ENCODE assay signal across 29 cellular contexts in the genomic region with DNA sequence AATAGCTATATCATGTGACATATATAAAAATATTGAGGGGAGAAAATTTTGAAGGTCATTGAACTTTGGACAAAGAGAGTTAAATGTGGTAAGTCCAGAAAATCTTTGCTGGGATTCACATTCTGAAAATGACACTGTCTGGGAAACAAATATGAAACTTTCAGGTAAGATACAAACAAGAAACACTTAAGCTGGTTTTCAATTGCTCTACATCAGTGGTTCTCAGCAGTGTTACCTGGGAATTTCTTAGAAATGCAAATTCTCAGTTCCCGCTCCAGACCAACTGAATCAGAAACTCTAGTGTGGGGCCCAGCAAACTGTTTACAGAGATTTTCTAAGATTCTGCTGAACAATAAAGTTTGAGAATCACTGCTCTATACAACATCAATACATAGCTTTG.
"Had no signal": no experiment of that assay in that cellular context is flagged by ENCODE, and none has a peak within 500 bp of the region (broad histone marks: within the 10 kb centered on the region; RNA-seq: fewer than 3 reads in every experiment).

No MANE protein-coding gene starts in this region.

- DNase-seq: activated CD4-positive, alpha-beta T cell treated with anti-CD3 and anti-CD28 coated beads for 48 hours; activated CD4-positive, alpha-beta T cell treated with anti-CD3 and anti-CD28 coated beads, Interleukin-2, amount 50 U/mL, for 48 hours; activated CD8-positive, alpha-beta memory T cell treated with anti-CD3 and anti-CD28 coated beads for 24 hours; activated effector memory CD4-positive, alpha-beta T cell treated with anti-CD3 and anti-CD28 coated beads, Interleukin-2, amount 50 U/mL, for 16 hours; activated naive CD4-positive, alpha-beta T cell treated with anti-CD3 and anti-CD28 coated beads for 36 hours; activated naive CD8-positive, alpha-beta T cell treated with anti-CD3 and anti-CD28 coated beads for 36 hours; adrenal gland; aorta; cerebellar nuclear complex; colonic mucosa; effector CD8-positive, alpha-beta T cell; kidney; left colon; mammary epithelial cell; naive B cell; nephron progenitor cell; ovary; retina; stimulated activated CD4-positive, alpha-beta T cell treated with anti-CD3 and anti-CD28 coated beads, Interleukin-4, amount 100 ng/mL, for 24 hours; trophoblast cell had no signal

- H3K9me3 Mint-ChIP-seq: activated naive CD4-positive, alpha-beta T cell treated with anti-CD3 and anti-CD28 coated beads for 36 hours; activated naive CD8-positive, alpha-beta T cell treated with anti-CD3 and anti-CD28 coated beads for 36 hours; activated T-helper 1 cell treated with anti-CD3 and anti-CD28 coated beads, Interleukin-12 subunit alpha, Interleukin-12 subunit beta, Interleukin-2, Interleukin-4 antibody, amounts not matched to agents 30 ng/mL and 10 ng/mL and 1 ng/mL, durations not matched to agents 14 hours and 24 hours and 36 hours; brain; naive B cell; nephron progenitor cell; stimulated activated effector memory CD8-positive, alpha-beta T cell treated with anti-CD3 and anti-CD28 coated beads, Interleukin-12 subunit alpha, Interleukin-12 subunit beta, amount 100 ng/mL, for 72 hours; stimulated activated naive CD8-positive, alpha-beta T cell treated with anti-CD3 and anti-CD28 coated beads, Interleukin-15, Interleukin-2, amounts not matched to agents 100 ng/mL and 50 ng/mL, for 24 hours had no signal

- H3K4me3 Mint-ChIP-seq: activated naive CD4-positive, alpha-beta T cell treated with anti-CD3 and anti-CD28 coated beads for 36 hours; activated naive CD8-positive, alpha-beta T cell treated with anti-CD3 and anti-CD28 coated beads for 36 hours; activated T-helper 1 cell treated with anti-CD3 and anti-CD28 coated beads, Interleukin-12 subunit alpha, Interleukin-12 subunit beta, Interleukin-2, Interleukin-4 antibody, amounts not matched to agents 30 ng/mL and 10 ng/mL and 1 ng/mL, durations not matched to agents 14 hours and 24 hours and 36 hours; nephron progenitor cell; stimulated activated effector memory CD8-positive, alpha-beta T cell treated with anti-CD3 and anti-CD28 coated beads, Interleukin-12 subunit alpha, Interleukin-12 subunit beta, amount 100 ng/mL, for 72 hours; stimulated activated naive CD8-positive, alpha-beta T cell treated with anti-CD3 and anti-CD28 coated beads, Interleukin-15, Interleukin-2, amounts not matched to agents 100 ng/mL and 50 ng/mL, for 24 hours had no signal

- H3K27me3 Mint-ChIP-seq: activated naive CD8-positive, alpha-beta T cell treated with anti-CD3 and anti-CD28 coated beads for 36 hours; brain; naive B cell; stimulated activated naive CD8-positive, alpha-beta T cell treated with anti-CD3 and anti-CD28 coated beads, Interleukin-15, Interleukin-2, amounts not matched to agents 100 ng/mL and 50 ng/mL, for 24 hours had no signal

- FAIRE-seq: endometrium, kidney, urothelium cell line had no signal

- H3K36me3 Mint-ChIP-seq: activated naive CD8-positive, alpha-beta T cell treated with anti-CD3 and anti-CD28 coated beads for 36 hours; brain; naive B cell had no signal

- ATAC-seq: activated CD4-positive, CD25-positive, alpha-beta regulatory T cell treated with anti-CD3 and anti-CD28 coated beads, Interleukin-2, amount 50 U/mL, for 24 hours; gastroesophageal sphincter; left colon; sciatic nerve; stimulated activated effector memory CD8-positive, alpha-beta T cell treated with anti-CD3 and anti-CD28 coated beads, Interleukin-12 subunit alpha, Interleukin-12 subunit beta, amount 100 ng/mL, for 72 hours had no signal

- H3K4me1 Mint-ChIP-seq: stimulated activated effector memory CD8-positive, alpha-beta T cell treated with anti-CD3 and anti-CD28 coated beads, Interleukin-12 subunit alpha, Interleukin-12 subunit beta, amount 100 ng/mL, for 72 hours had no signal

- H3K27ac Mint-ChIP-seq: activated naive CD4-positive, alpha-beta T cell treated with anti-CD3 and anti-CD28 coated beads for 36 hours; activated naive CD8-positive, alpha-beta T cell treated with anti-CD3 and anti-CD28 coated beads for 36 hours; activated T-helper 1 cell treated with anti-CD3 and anti-CD28 coated beads, Interleukin-12 subunit alpha, Interleukin-12 subunit beta, Interleukin-2, Interleukin-4 antibody, amounts not matched to agents 30 ng/mL and 10 ng/mL and 1 ng/mL, durations not matched to agents 14 hours and 24 hours and 36 hours; brain; nephron progenitor cell; stimulated activated effector memory CD8-positive, alpha-beta T cell treated with anti-CD3 and anti-CD28 coated beads, Interleukin-12 subunit alpha, Interleukin-12 subunit beta, amount 100 ng/mL, for 72 hours; stimulated activated naive CD8-positive, alpha-beta T cell treated with anti-CD3 and anti-CD28 coated beads, Interleukin-15, Interleukin-2, amounts not matched to agents 100 ng/mL and 50 ng/mL, for 24 hours had no signal
